10 cellular contexts compared by ENCODE assay signal in the genomic region with DNA sequence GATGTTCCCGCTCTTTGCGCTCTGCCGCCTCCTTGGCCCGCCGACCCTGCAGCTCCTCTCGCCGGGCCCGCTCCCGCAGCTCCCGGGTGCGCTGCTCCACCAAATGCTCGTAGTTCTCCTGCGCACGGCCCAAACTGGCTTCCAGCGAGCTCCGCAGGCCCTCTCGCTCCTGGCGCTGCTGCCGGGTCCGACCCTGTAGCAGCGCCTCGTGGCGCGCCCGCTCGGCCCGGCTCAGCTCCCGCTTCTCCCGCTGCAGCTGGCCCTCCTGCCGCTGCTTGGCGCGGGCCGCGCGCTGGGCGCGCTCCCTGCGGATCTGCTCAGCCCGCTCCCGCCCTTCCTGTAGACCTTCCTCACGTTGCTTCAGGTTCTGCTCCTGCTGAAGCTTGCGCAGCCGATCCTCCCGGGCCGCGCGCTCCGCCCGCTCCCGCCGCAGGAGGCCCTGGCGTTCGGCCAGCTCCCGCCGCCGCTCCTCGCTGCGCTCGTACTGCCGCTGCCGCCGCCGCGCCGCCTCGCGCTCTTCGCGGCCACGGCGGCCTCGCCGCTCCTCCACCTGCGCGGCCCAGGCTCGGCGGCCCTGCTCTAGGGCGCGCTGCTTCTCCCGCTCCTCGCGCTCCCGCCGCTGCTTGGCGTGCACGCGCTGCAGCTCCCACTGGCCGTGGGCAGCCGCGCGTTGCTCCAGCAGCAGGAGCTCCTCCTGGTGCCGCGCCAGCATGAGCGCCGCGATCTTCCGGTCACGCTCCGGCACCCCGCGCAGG. TPM values are rescaled to one million over a fixed set of nuclear protein-coding genes. Genes with fewer than 3 reads are reported as not detected.
DNase-seq lines count a peak whose midpoint lies in the region; ATAC-seq and TF ChIP-seq lines count a peak whose summit lies in the region.
"Had no signal": no experiment of that assay in that cellular context is flagged by ENCODE, and none has a peak within 500 bp of the region (broad histone marks: within the 10 kb centered on the region; RNA-seq: fewer than 3 reads in every experiment).

No MANE protein-coding gene starts in this region.

- no peaks in the 10 kb centered on the region for H3K27me3 ChIP-seq in testis

- H3K27me3 Mint-ChIP-seq in activated CD4-positive, alpha-beta T cell treated with anti-CD3 and anti-CD28 coated beads, Interleukin-2, amount 10 ng/mL, durations not matched to agents 24 days and 14 days, result peaks cover 80% of the 10 kb centered on the region

- H3K4me1 Mint-ChIP-seq in activated CD4-positive, alpha-beta T cell treated with anti-CD3 and anti-CD28 coated beads, Interleukin-2, amount 10 ng/mL, durations not matched to agents 24 days and 14 days, result peaks cover 6% of the 10 kb centered on the region

- no peaks in the 10 kb centered on the region for H3K9me3 ChIP-seq in testis

- H3K27ac Mint-ChIP-seq in activated CD4-positive, alpha-beta T cell treated with anti-CD3 and anti-CD28 coated beads, Interleukin-2, amount 10 ng/mL, durations not matched to agents 24 days and 14 days, result no peak overlapping the region
- H3K27ac Mint-ChIP-seq: CD4-positive, CD25-positive, alpha-beta regulatory T cell had no signal

- no peak for TF ChIP-seq POLR2A in testis (IDR thresholded peaks at IDR 0.05)

- H3K4me3 ChIP-seq in iPS-11a (ENCODE audit: low read depth, low read length) (peak overlapping the region; percentile 8), testis (peak overlapping the region; percentile 39 to 42)

- no peaks in the 10 kb centered on the region for H3K9me3 Mint-ChIP-seq in activated CD4-positive, alpha-beta T cell treated with anti-CD3 and anti-CD28 coated beads, Interleukin-2, amount 10 ng/mL, durations not matched to agents 24 days and 14 days
- H3K9me3 Mint-ChIP-seq: CD4-positive, CD25-positive, alpha-beta regulatory T cell had no signal

- H3K4me3 Mint-ChIP-seq in activated CD4-positive, alpha-beta T cell treated with anti-CD3 and anti-CD28 coated beads, Interleukin-2, amount 10 ng/mL, durations not matched to agents 24 days and 14 days, result peak overlapping the region; percentile 55

- no peak for ATAC-seq in GM19023 (IDR thresholded peaks at IDR 0.05; ENCODE audit: unreplicated experiment)

- peak; percentile 69 for DNase-seq in activated CD4-positive, alpha-beta T cell treated with anti-CD3 and anti-CD28 coated beads, Interleukin-2, amount 10 ng/mL, durations not matched to agents 24 days and 14 days
- DNase-seq in activated CD4-positive, alpha-beta T cell treated with anti-CD3 and anti-CD28 coated beads for 1 hour, result no peak
- peak; percentile 60 for DNase-seq in activated CD8-positive, alpha-beta memory T cell treated with anti-CD3 and anti-CD28 coated beads, Interleukin-2, amount 50 U/mL, for 48 hours
- DNase-seq in testis (peak; percentile 52), SIG-M5 (lab: John Stamatoyannopoulos, UW) (no peak), SKM-1 treated with dmso at 0.1 percent for 144 hours (lab: John Stamatoyannopoulos, UW; ENCODE audit: unreplicated experiment) (no peak)
- DNase-seq: NK-92 treated with Interleukin-12 subunit alpha and Interleukin-12 subunit beta, amount 100 ng/mL, for 24 hours had no signal

- TF ChIP-seq CTCF in testis (IDR thresholded peaks at IDR 0.05), result no peak

- H3K4me1 ChIP-seq in testis, result peaks cover 8% of the 10 kb centered on the region

- intact Hi-C loops in activated CD4-positive, alpha-beta T cell treated with anti-CD3 and anti-CD28 coated beads, Interleukin-2, amount 10 ng/mL, durations not matched to agents 24 days and 14 days (cut with micrococcal nuclease), result loop anchor here (5.0 kb wide), 2 partner anchors 90 to 310 kb away; a partner anchor contains a TSS
- intact Hi-C loops in testis (cut with DNase I; ENCODE audit: low total_unique reads), result no loop called here

- no peak overlapping the region for H3K27ac ChIP-seq in testis

- WGBS in testis, 2 donors, result 1 to 4% methylated on average over 47 to 90 of the region's 101 CpGs

- no peaks in the 10 kb centered on the region for H3K36me3 ChIP-seq in testis (ENCODE audit: low read depth, missing control alignments)

- no peaks in the 10 kb centered on the region for H3K36me3 Mint-ChIP-seq in activated CD4-positive, alpha-beta T cell treated with anti-CD3 and anti-CD28 coated beads, Interleukin-2, amount 10 ng/mL, durations not matched to agents 24 days and 14 days (ENCODE audit: low read depth)
- H3K36me3 Mint-ChIP-seq: CD4-positive, CD25-positive, alpha-beta regulatory T cell had no signal

RNA-seq across cellular contexts. Expression of a gene that starts 2.6 kb away (rescaled TPM):
- 0.05 TPM in 1 of 2 replicates, not detected in the other for total RNA-seq in activated CD4-positive, alpha-beta T cell treated with anti-CD3 and anti-CD28 coated beads, Interleukin-2, amount 10 ng/mL, durations not matched to agents 24 days and 14 days
- 1 to 10 TPM; 1.7 to 1.9 TPM for total RNA-seq in testis
- polyA plus RNA-seq in testis (ENCODE audit: insufficient read depth, low read depth, low replicate concordance), result 0.63 TPM
- total RNA-seq: CD4-positive, CD25-positive, alpha-beta regulatory T cell had no signal
- polyA plus RNA-seq: CD4-positive, CD25-positive, alpha-beta regulatory T cell had no signal

RNA-seq across cellular contexts. Expression of a gene that starts 39.3 kb away (rescaled TPM):
- 73.4 and 78.9 TPM in 2 replicates for total RNA-seq in activated CD4-positive, alpha-beta T cell treated with anti-CD3 and anti-CD28 coated beads, Interleukin-2, amount 10 ng/mL, durations not matched to agents 24 days and 14 days
- total RNA-seq in testis, result 10 to 100 TPM; 38.7 to 39.5 TPM
- 27.7 TPM for polyA plus RNA-seq in testis (ENCODE audit: insufficient read depth, low read depth, low replicate concordance)

Comparison
In these comparisons a context has a peak if more than half of its experiments do, and no peak if none do; other contexts are left out.
1. DNase-seq: peak in activated CD4-positive, alpha-beta T cell treated with anti-CD3 and anti-CD28 coated beads, Interleukin-2, amount 10 ng/mL, durations not matched to agents 24 days and 14 days (single experiment), activated CD8-positive, alpha-beta memory T cell treated with anti-CD3 and anti-CD28 coated beads, Interleukin-2, amount 50 U/mL, for 48 hours (single experiment) and testis (single experiment); none in activated CD4-positive, alpha-beta T cell treated with anti-CD3 and anti-CD28 coated beads for 1 hour (single experiment), SIG-M5 (single experiment) and SKM-1 treated with dmso at 0.1 percent for 144 hours (single experiment).